In genomic region chr10:76303682-76304316, GRCh38 we compare ENCODE assay signal across 8 cellular contexts.
A peak's percentile ranks its signal among the peaks of the same experiment; 100 is the strongest.
DNase-seq lines count a peak whose midpoint lies in the region; ATAC-seq, FAIRE-seq and TF ChIP-seq lines count a peak whose summit lies in the region.

No MANE protein-coding gene starts in this region.

- H3K4me3 Mint-ChIP-seq in naive thymus-derived CD4-positive, alpha-beta T cell: no peak overlapping the region
- no peak overlapping the region for H3K4me3 Mint-ChIP-seq in immature natural killer cell

- FAIRE-seq in H54 (lab: Jason Lieb, UNC): peak; percentile 64

- H3K4me1 ChIP-seq in naive thymus-derived CD4-positive, alpha-beta T cell (ENCODE audit: control insufficient read depth in 2 of 2, insufficient read depth in 2 of 2, low read length in 2 of 2): no peaks in the 10 kb centered on the region

- peak; percentile 82 for TF ChIP-seq CTCF in fibroblast of mammary gland (conservative IDR thresholded peaks at IDR 0.05; ENCODE audit: control insufficient read depth, insufficient read depth, low read depth, low read length)

- no peak overlapping the region for H3K27ac Mint-ChIP-seq in naive thymus-derived CD4-positive, alpha-beta T cell
- H3K27ac Mint-ChIP-seq in immature natural killer cell: no peak overlapping the region

- intact Hi-C loops in naive thymus-derived CD4-positive, alpha-beta T cell (cut with micrococcal nuclease): loop anchor here in 1 of 2 donors (2.0 kb wide), 1 partner anchor 201 kb away; no protein-coding TSS in a partner anchor

- CTCF ChIA-PET in naive thymus-derived CD4-positive, alpha-beta T cell (lab: Charles Lee): interaction anchor here (0.7 kb wide), 1 partner anchor 639 kb away, joined by 5 read pairs; no protein-coding TSS in a partner anchor

- H3K36me3 ChIP-seq in naive thymus-derived CD4-positive, alpha-beta T cell (ENCODE audit: control insufficient read depth in 2 of 3, insufficient read depth in 3 of 3, low read length in 3 of 3): no peaks in the 10 kb centered on the region

- no peaks in the 10 kb centered on the region for H3K36me3 Mint-ChIP-seq in naive thymus-derived CD4-positive, alpha-beta T cell
- H3K36me3 Mint-ChIP-seq in immature natural killer cell: no peaks in the 10 kb centered on the region

- H3K4me3 ChIP-seq in fibroblast of mammary gland (ENCODE audit: control insufficient read depth, low read depth, low read length): no peak overlapping the region
- no peak overlapping the region for H3K4me3 ChIP-seq in naive thymus-derived CD4-positive, alpha-beta T cell (ENCODE audit: low read length)

- no peaks in the 10 kb centered on the region for H3K27me3 ChIP-seq in naive thymus-derived CD4-positive, alpha-beta T cell (ENCODE audit: control insufficient read depth in 2 of 2, insufficient read depth in 2 of 2, low read length in 2 of 2)

- POLR2A ChIA-PET in naive thymus-derived CD4-positive, alpha-beta T cell (lab: Charles Lee): no interaction called here

- H3K4me1 Mint-ChIP-seq in naive thymus-derived CD4-positive, alpha-beta T cell: peaks cover 0 to 13% (median 0%) of the 10 kb centered on the region in 7 donors
- no peaks in the 10 kb centered on the region for H3K4me1 Mint-ChIP-seq in immature natural killer cell

- H3K9me3 ChIP-seq in naive thymus-derived CD4-positive, alpha-beta T cell (ENCODE audit: control insufficient read depth in 2 of 3, low read length in 3 of 3): no peaks in the 10 kb centered on the region

- ATAC-seq in naive thymus-derived CD4-positive, alpha-beta T cell: peak; percentile 54

- peaks cover 0 to 14% (median 4%) of the 10 kb centered on the region in 5 donors for H3K27me3 Mint-ChIP-seq in naive thymus-derived CD4-positive, alpha-beta T cell
- peaks cover 0 to 4% (median 1%) of the 10 kb centered on the region in 3 donors for H3K27me3 Mint-ChIP-seq in immature natural killer cell (ENCODE audit: low read depth in 3 of 3)

- peaks cover 0 to 8% (median 0%) of the 10 kb centered on the region in 11 donors for H3K9me3 Mint-ChIP-seq in naive thymus-derived CD4-positive, alpha-beta T cell
- peaks cover 0 to 2% (median 0%) of the 10 kb centered on the region in 6 donors for H3K9me3 Mint-ChIP-seq in immature natural killer cell

- DNase-seq in DMS114 treated with DMSO at 0.1 percent for 48 hours (lab: John Stamatoyannopoulos, UW; ENCODE audit: unreplicated experiment): peak; percentile 52
- DNase-seq in H54 (ENCODE audit: insufficient read length, low spot score): peak; percentile 41
- peak; percentile 91 for DNase-seq in NCI-H146 (lab: John Stamatoyannopoulos, UW)
- DNase-seq in SW480 (ENCODE audit: low spot score): peak; percentile 88
- DNase-seq in fibroblast of mammary gland (ENCODE audit: low read depth): peak; percentile 84
- peak in 4 of 9 donors; percentile 3 to 35 (median 13) for DNase-seq in naive thymus-derived CD4-positive, alpha-beta T cell
- no peak for DNase-seq in stimulated activated CD8-positive, alpha-beta memory T cell treated with anti-CD3 and anti-CD28 coated beads, Interleukin-4, amount 100 ng/mL, for 48 hours
- no peak for DNase-seq in immature natural killer cell

- no peak for TF ChIP-seq POLR2A in H54 (IDR thresholded peaks at IDR 0.05; ENCODE audit: low read depth, low read length)

- no peak overlapping the region for H3K27ac ChIP-seq in naive thymus-derived CD4-positive, alpha-beta T cell (ENCODE audit: low read depth, low read length)

Comparison
In these comparisons a context has a peak if more than half of its experiments do, and no peak if none do; other contexts are left out.
1. DNase-seq: peak in DMS114 treated with DMSO at 0.1 percent for 48 hours (single experiment), H54 (single experiment), NCI-H146 (single experiment), SW480 (single experiment) and fibroblast of mammary gland (single experiment); none in stimulated activated CD8-positive, alpha-beta memory T cell treated with anti-CD3 and anti-CD28 coated beads, Interleukin-4, amount 100 ng/mL, for 48 hours (single experiment) and immature natural killer cell (0 of 3).